In genomic region chr5:104952876-104953275, GRCh38 we compare ENCODE assay signal across 30 cellular contexts.
"Had no signal": no experiment of that assay in that cellular context is flagged by ENCODE, and none has a peak within 500 bp of the region (broad histone marks: within the 10 kb centered on the region; RNA-seq: fewer than 3 reads in every experiment).

No MANE protein-coding gene starts in this region.

- H3K27ac ChIP-seq: adrenal gland, body of pancreas, breast epithelium, coronary artery, KMS-11 had no signal

- ATAC-seq: activated CD8-positive, alpha-beta T cell treated with anti-CD3 and anti-CD28 coated beads for 36 hours; activated naive CD4-positive, alpha-beta T cell treated with anti-CD3 and anti-CD28 coated beads, Interleukin-2, amount 50 U/mL, for 72 hours; body of pancreas; Panc1; SK-N-SH treated with all-trans-retinoic acid at 6 μM for 48 hours had no signal

- H3K9ac ChIP-seq: KMS-11 had no signal

- DNase-seq: activated CD4-positive, alpha-beta T cell treated with anti-CD3 and anti-CD28 coated beads, Interleukin-2, amount 10 ng/mL, durations not matched to agents 24 days and 14 days; activated CD4-positive, alpha-beta T cell treated with anti-CD3 and anti-CD28 coated beads, Interleukin-2, amount 50 U/mL, for 4 hours; activated CD8-positive, alpha-beta T cell treated with anti-CD3 and anti-CD28 coated beads for 36 hours; activated gamma-delta T cell; activated naive CD4-positive, alpha-beta T cell treated with Interleukin-2 at 50 U/mL for 16 hours; activated T-cell treated with anti-CD3 and anti-CD28 coated beads, Interleukin-2, amount 50 U/mL, for 24 hours; adrenal gland; body of pancreas; MM.1S; NCI-H1105; NCI-H1417 treated with DMSO at 0.1 percent for 48 hours; NCI-H187 treated with DMSO at 0.1 percent for 48 hours; NCI-H2081; NCI-H2171 treated with DMSO at 0.1 percent for 48 hours; NCI-H2227 treated with DMSO at 0.1 percent for 48 hours; NCI-H446 treated with DMSO at 0.1 percent for 48 hours; NCI-H69; NK-92 treated with Interleukin-12 subunit alpha and Interleukin-12 subunit beta, amount 100 ng/mL, for 24 hours; SHP77; SW 1271; T-helper 1 cell; T-helper 2 cell; T-helper 9 cell had no signal

- H3K4me3 ChIP-seq: adrenal gland, body of pancreas, breast epithelium, coronary artery had no signal

- FAIRE-seq: astrocyte had no signal

- H3K4me1 ChIP-seq: adrenal gland, body of pancreas, breast epithelium had no signal

- H3K36me3 ChIP-seq: adrenal gland, breast epithelium had no signal

- H3K27me3 ChIP-seq: adrenal gland, body of pancreas, breast epithelium had no signal

- H3K4me2 ChIP-seq: KMS-11 had no signal

- H3K9me3 ChIP-seq: adrenal gland, body of pancreas, breast epithelium had no signal
